9 cellular contexts compared by ENCODE assay signal in the genomic region with DNA sequence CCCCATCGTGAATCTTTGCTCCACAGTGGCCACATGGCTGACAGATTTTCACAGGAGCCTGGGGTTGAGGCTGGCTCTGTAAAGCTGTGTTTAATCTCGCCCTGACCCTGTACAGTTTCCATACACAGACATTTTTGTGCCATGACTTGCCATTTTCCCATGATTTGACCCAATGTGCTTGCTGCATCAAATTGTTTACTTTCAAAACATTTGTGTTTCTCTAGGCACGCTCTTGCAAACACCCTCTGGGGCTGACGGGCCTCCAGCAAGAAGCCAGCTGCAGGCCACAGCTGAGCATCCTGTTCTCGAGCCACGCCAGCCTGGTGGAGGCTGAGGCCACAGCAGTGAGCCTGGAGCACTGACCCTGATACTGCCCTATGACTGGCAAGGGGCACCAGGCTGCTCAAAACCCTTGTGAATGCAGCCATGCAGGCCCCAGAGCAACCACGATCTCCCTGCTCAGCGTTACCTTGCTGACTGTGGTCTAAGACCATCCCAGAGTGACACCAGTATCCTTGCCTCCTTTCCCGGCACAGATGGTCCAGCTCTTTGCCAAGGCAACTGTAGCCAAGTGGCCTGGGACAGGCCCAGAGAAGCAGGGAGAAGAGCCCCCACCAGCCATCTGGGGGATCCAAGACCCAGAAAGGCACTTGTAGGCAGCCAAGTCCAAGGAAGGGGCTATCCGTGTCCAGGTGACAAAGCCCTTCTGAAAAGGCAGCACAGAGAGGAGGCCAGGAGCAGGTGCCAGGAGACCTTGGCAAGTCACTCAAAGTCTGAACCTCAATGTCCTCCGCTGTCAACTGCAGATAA.
A peak's percentile ranks its signal among the peaks of the same experiment; 100 is the strongest.
DNase-seq lines count a peak whose midpoint lies in the region; ATAC-seq, FAIRE-seq and TF ChIP-seq lines count a peak whose summit lies in the region.
"Had no signal": no experiment of that assay in that cellular context is flagged by ENCODE, and none has a peak within 500 bp of the region (broad histone marks: within the 10 kb centered on the region; RNA-seq: fewer than 3 reads in every experiment).

No MANE protein-coding gene starts in this region.

- no peak for FAIRE-seq in small intestine (lab: Jason Lieb, UNC)

- H3K4me3 ChIP-seq in fibroblast of villous mesenchyme (ENCODE audit: low read depth, low read length), result no peak overlapping the region
- no peak overlapping the region for H3K4me3 ChIP-seq in small intestine (ENCODE audit: low read depth in 1 of 2, low read length in 2 of 2)
- H3K4me3 ChIP-seq: lower lobe of right lung had no signal

- no peaks in the 10 kb centered on the region for H3K36me3 ChIP-seq in small intestine (ENCODE audit: control insufficient read depth in 2 of 2, insufficient read depth in 2 of 2, low read length in 2 of 2)
- H3K36me3 ChIP-seq: lower lobe of right lung had no signal

- H3K27ac ChIP-seq in small intestine (ENCODE audit: low read depth in 1 of 2, low read length in 1 of 2), result no peak overlapping the region
- H3K27ac ChIP-seq: lower lobe of right lung had no signal

- 72 to 80% (median 75%) methylated on average over 11 of the region's 11 CpGs for WGBS in small intestine, 3 donors

- DNase-seq in activated CD4-positive, CD25-positive, alpha-beta regulatory T cell treated with anti-CD3 and anti-CD28 coated beads, Interleukin-2, amount 50 U/mL, for 72 hours, result peak; percentile 15
- peak; percentile 8 for DNase-seq in amniotic epithelial cell (ENCODE audit: low read depth)
- DNase-seq in fibroblast of villous mesenchyme (ENCODE audit: low read depth), result peak; percentile 99
- DNase-seq in stromal cell of bone marrow (ENCODE audit: low read depth), result peak; percentile 80
- no peak for DNase-seq in KBM-7
- no peak for DNase-seq in small intestine
- DNase-seq: lower lobe of right lung had no signal

- H3K9me3 ChIP-seq in small intestine (ENCODE audit: control insufficient read depth, low read depth), result no peaks in the 10 kb centered on the region
- H3K9me3 ChIP-seq: lower lobe of right lung had no signal

- no peaks in the 10 kb centered on the region for H3K27me3 ChIP-seq in small intestine (ENCODE audit: control insufficient read depth in 2 of 2, insufficient read depth in 2 of 2, low read length in 2 of 2)

- ATAC-seq in activated CD4-positive, CD25-positive, alpha-beta regulatory T cell treated with anti-CD3 and anti-CD28 coated beads, Interleukin-2, amount 50 U/mL, for 24 hours, result no peak
- ATAC-seq in HG03439 (IDR thresholded peaks at IDR 0.05; ENCODE audit: unreplicated experiment), result no peak

- in situ Hi-C loops in KBM-7 (cut with MboI; ENCODE audit: low pct_unique_long_range_greater_than_20kb, low sequenced_read_pairs), result no loop called here

- H3K4me1 ChIP-seq in small intestine (ENCODE audit: control insufficient read depth in 2 of 2, insufficient read depth in 1 of 2, low read depth in 1 of 2, low read length in 1 of 2), result no peaks in the 10 kb centered on the region

- no peak for TF ChIP-seq CTCF in fibroblast of villous mesenchyme (IDR thresholded peaks at IDR 0.05; ENCODE audit: insufficient read depth, low read depth, low read length)

Comparison
In these comparisons a context has a peak if more than half of its experiments do, and no peak if none do; other contexts are left out.
1. DNase-seq: peak in activated CD4-positive, CD25-positive, alpha-beta regulatory T cell treated with anti-CD3 and anti-CD28 coated beads, Interleukin-2, amount 50 U/mL, for 72 hours (single experiment), amniotic epithelial cell (single experiment), fibroblast of villous mesenchyme (single experiment) and stromal cell of bone marrow (single experiment); none in KBM-7 (single experiment) and small intestine (single experiment).